Comparison of ENCODE assay signal across 17 cellular contexts in the genomic region with DNA sequence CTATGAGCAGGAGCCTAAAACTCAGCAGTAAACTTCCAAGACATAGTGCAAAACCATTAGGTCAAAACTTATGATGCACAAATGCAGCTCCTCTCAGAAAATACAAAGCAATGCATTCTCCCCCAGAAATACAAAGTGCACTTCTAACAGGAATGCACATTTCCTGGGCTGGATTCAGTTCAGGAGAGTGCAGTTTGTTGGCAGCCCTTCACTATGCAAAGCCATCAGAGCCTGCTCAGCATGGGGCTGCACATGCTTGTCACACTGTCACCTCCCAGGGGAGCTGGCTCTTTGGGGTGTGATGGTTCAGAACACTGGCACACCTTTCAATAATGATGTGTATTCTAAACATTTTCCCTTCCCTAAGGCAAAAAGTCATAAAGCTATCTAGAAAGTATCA.
DNase-seq lines count a peak whose midpoint lies in the region; ATAC-seq lines count a peak whose summit lies in the region.
"Had no signal": no experiment of that assay in that cellular context is flagged by ENCODE, and none has a peak within 500 bp of the region (broad histone marks: within the 10 kb centered on the region; RNA-seq: fewer than 3 reads in every experiment).

No MANE protein-coding gene starts in this region.

- H3K9me3 ChIP-seq in BLaER1 treated with 17β-estradiol and CSF1 and Interleukin-3, amounts not matched to agents 10 nM and 100 nM (replicated peaks in 1 of 11), result peaks cover 0 to 15% (median 7%) of the 10 kb centered on the region in 11 experiments; a peak in 10 of 22 replicates
- no peaks in the 10 kb centered on the region for H3K9me3 ChIP-seq in aorta (ENCODE audit: control insufficient read depth, low read length)

- H4K20me1 ChIP-seq in BLaER1 treated with 17β-estradiol and CSF1 and Interleukin-3, amounts not matched to agents 10 nM and 100 nM, result no peaks in the 10 kb centered on the region

- intact Hi-C loops in aorta (cut with DNase I), result no loop called here

- H3K4me2 ChIP-seq in BLaER1 treated with 17β-estradiol and CSF1 and Interleukin-3, amounts not matched to agents 10 nM and 100 nM, result peak overlapping the region in 6 of 11 experiments; percentile 21 to 90 (median 46); a peak in 11 of 22 replicates

- peaks cover 0 to 7% (median 0%) of the 10 kb centered on the region in 11 experiments; a peak in 3 of 22 replicates for H3K36me3 ChIP-seq in BLaER1 treated with 17β-estradiol and CSF1 and Interleukin-3, amounts not matched to agents 10 nM and 100 nM
- no peaks in the 10 kb centered on the region for H3K36me3 ChIP-seq in aorta (ENCODE audit: control insufficient read depth in 1 of 2, insufficient read depth in 2 of 2, low read length in 1 of 2)

- DNase-seq in NCI-H146 (lab: John Stamatoyannopoulos, UW), result peak; percentile 8
- no peak for DNase-seq in NCI-H146 treated with DMSO at 0.1 percent for 48 hours (lab: John Stamatoyannopoulos, UW; ENCODE audit: unreplicated experiment)
- peak; percentile 43 for DNase-seq in NCI-H2107 treated with DMSO at 0.1 percent for 48 hours (lab: John Stamatoyannopoulos, UW; ENCODE audit: unreplicated experiment)
- peak; percentile 63 for DNase-seq in cerebellum (ENCODE audit: low spot score)
- DNase-seq in aorta, result no peak
- no peak for DNase-seq in NCI-H748 (lab: John Stamatoyannopoulos, UW; ENCODE audit: unreplicated experiment)
- DNase-seq: 8988T; CD4-positive, alpha-beta memory T cell; DMS153; DMS79 treated with DMSO at 0.1 percent for 48 hours; EL; GDM1; GOT3; H9; IMR-90 had no signal

- ATAC-seq in aorta (ENCODE audit: low FRiP score), result no peak

- no peak overlapping the region for H3K4me3 ChIP-seq in BLaER1 treated with 17β-estradiol and CSF1 and Interleukin-3, amounts not matched to agents 10 nM and 100 nM
- H3K4me3 ChIP-seq in aorta (ENCODE audit: low read length in 2 of 2), result no peak overlapping the region

- H3K9ac ChIP-seq in BLaER1 treated with 17β-estradiol and CSF1 and Interleukin-3, amounts not matched to agents 10 nM and 100 nM, result no peak overlapping the region

- peaks cover 36 to 55% (median 50%) of the 10 kb centered on the region in 10 experiments for H3K4me1 ChIP-seq in BLaER1 treated with 17β-estradiol and CSF1 and Interleukin-3, amounts not matched to agents 10 nM and 100 nM
- no peaks in the 10 kb centered on the region for H3K4me1 ChIP-seq in aorta (ENCODE audit: control insufficient read depth in 1 of 2, insufficient read depth in 2 of 2, low read length in 2 of 2)

- no peaks in the 10 kb centered on the region for H3K27me3 ChIP-seq in BLaER1 treated with 17β-estradiol and CSF1 and Interleukin-3, amounts not matched to agents 10 nM and 100 nM
- H3K27me3 ChIP-seq in aorta (ENCODE audit: control insufficient read depth in 1 of 2, insufficient read depth in 2 of 2, low read length in 1 of 2), result no peaks in the 10 kb centered on the region

- H3K27ac ChIP-seq in BLaER1 treated with 17β-estradiol and CSF1 and Interleukin-3, amounts not matched to agents 10 nM and 100 nM, result peak overlapping the region in 2 of 11 experiments; percentile 11 to 84; a peak in 2 of 22 replicates
- no peak overlapping the region for H3K27ac ChIP-seq in aorta (ENCODE audit: low read depth in 1 of 2, low read length in 2 of 2)
- H3K27ac ChIP-seq: C4-2B had no signal

Comparison
In these comparisons a context has a peak if more than half of its experiments do, and no peak if none do; other contexts are left out.
1. DNase-seq: peak in NCI-H146 (single experiment), NCI-H2107 treated with DMSO at 0.1 percent for 48 hours (single experiment) and cerebellum (single experiment); none in NCI-H146 treated with DMSO at 0.1 percent for 48 hours (single experiment), aorta (0 of 2) and NCI-H748 (single experiment).